ENCODE assay signal across 8 cellular contexts in the genomic region with DNA sequence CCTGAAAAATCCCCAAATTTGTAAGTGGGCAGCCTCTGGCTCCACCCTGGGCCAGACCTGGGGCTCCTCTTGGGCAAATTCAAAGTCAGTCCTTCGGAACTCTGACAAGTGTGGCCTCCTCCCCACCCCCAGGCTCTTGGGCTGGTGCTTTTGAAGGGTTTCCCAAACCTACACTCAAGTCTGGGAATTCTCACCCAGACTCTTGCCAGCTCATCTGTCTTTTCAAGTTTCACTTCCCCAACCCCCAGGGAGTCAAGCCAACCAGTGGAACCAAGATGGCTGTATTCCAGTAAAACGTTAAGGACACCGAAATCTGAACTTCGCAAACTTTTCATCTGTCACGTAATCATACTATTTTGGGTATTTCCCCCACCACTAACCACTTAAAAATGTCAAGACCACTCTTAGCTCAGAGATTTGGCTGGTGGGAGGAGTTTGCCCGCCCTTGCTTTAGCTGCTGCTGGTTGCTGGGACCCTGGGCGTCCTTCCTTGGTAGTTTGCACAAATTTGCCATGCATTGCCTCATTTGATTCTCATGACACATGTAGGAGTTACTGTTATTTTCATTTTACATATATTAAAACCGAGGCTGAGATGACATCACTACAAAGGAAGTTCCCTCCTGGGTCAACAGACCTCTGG. TPM values are rescaled to one million over a fixed set of nuclear protein-coding genes. Genes with fewer than 3 reads are reported as not detected.
DNase-seq lines count a peak whose midpoint lies in the region; ATAC-seq and TF ChIP-seq lines count a peak whose summit lies in the region.

No MANE protein-coding gene starts in this region.

- H3K4me3 ChIP-seq in skeletal muscle satellite cell (ENCODE audit: low read length): no peak overlapping the region
- H3K4me3 ChIP-seq in coronary artery: no peak overlapping the region

- H3K4me1 ChIP-seq in skeletal muscle satellite cell (ENCODE audit: control insufficient read depth, insufficient read depth, low read length): peaks cover 36% of the 10 kb centered on the region

- H3K4me1 Mint-ChIP-seq in T-cell: peaks cover 79 to 94% (median 88%) of the 10 kb centered on the region in 3 donors
- peaks cover 94% of the 10 kb centered on the region for H3K4me1 Mint-ChIP-seq in dendritic cell treated with granulocyte-macrophage colony-stimulating factor and Interleukin-4, amounts not matched to agents 40 ng/mL and 50 ng/mL, for 4 days (ENCODE audit: low read depth)

- H3K27ac ChIP-seq in coronary artery: peak overlapping the region in 1 of 2 donors; percentile 73

- peaks cover 41% of the 10 kb centered on the region for H3K36me3 Mint-ChIP-seq in T-cell
- peaks cover 74% of the 10 kb centered on the region for H3K36me3 Mint-ChIP-seq in dendritic cell treated with granulocyte-macrophage colony-stimulating factor and Interleukin-4, amounts not matched to agents 40 ng/mL and 50 ng/mL, for 4 days (ENCODE audit: low read depth)

- H3K4me3 Mint-ChIP-seq in T-cell: peak overlapping the region; percentile 31 to 99 (median 63)
- peak overlapping the region; percentile 44 for H3K4me3 Mint-ChIP-seq in dendritic cell treated with granulocyte-macrophage colony-stimulating factor and Interleukin-4, amounts not matched to agents 40 ng/mL and 50 ng/mL, for 4 days

- no peak for TF ChIP-seq CTCF in coronary artery (IDR thresholded peaks at IDR 0.05)

- DNase-seq in NK-92 treated with Interleukin-12 subunit alpha and Interleukin-12 subunit beta, amount 100 ng/mL, for 24 hours (lab: John Stamatoyannopoulos, UW): peak; percentile 56
- DNase-seq in NK-92 (lab: John Stamatoyannopoulos, UW; ENCODE audit: unreplicated experiment) (no peak), T-cell (peak in 30 of 34 experiments; percentile 43 to 84 (median 72)), SW 1271 (lab: John Stamatoyannopoulos, UW) (no peak), coronary artery (ENCODE audit: low spot score) (no peak)

- no peaks in the 10 kb centered on the region for H3K27me3 ChIP-seq in skeletal muscle satellite cell (ENCODE audit: control insufficient read depth, insufficient read depth, low read length)

- H3K9me3 Mint-ChIP-seq in T-cell: no peaks in the 10 kb centered on the region
- no peaks in the 10 kb centered on the region for H3K9me3 Mint-ChIP-seq in dendritic cell treated with granulocyte-macrophage colony-stimulating factor and Interleukin-4, amounts not matched to agents 40 ng/mL and 50 ng/mL, for 4 days

- H3K9me3 ChIP-seq in skeletal muscle satellite cell (replicated peaks; ENCODE audit: low read length): no peaks in the 10 kb centered on the region

- CTCF ChIA-PET in T-cell (lab: Charles Lee): interaction anchor here (0.6 to 1.3 kb wide), 4 partner anchors 16 to 82 kb away, joined by 3 to 4 read pairs (median 4); no protein-coding TSS in a partner anchor

- H3K27ac Mint-ChIP-seq in T-cell: peak overlapping the region; percentile 96
- H3K27ac Mint-ChIP-seq in dendritic cell treated with granulocyte-macrophage colony-stimulating factor and Interleukin-4, amounts not matched to agents 40 ng/mL and 50 ng/mL, for 4 days: peak overlapping the region; percentile 90

- intact Hi-C loops in dendritic cell treated with granulocyte-macrophage colony-stimulating factor and Interleukin-4, amounts not matched to agents 40 ng/mL and 50 ng/mL, for 4 days (cut with micrococcal nuclease): loop anchor here (10.0 kb wide), 1 partner anchor 96 kb away; a partner anchor contains a TSS

- POLR2A ChIA-PET in T-cell (lab: Charles Lee): interaction anchor here (0.6 to 0.8 kb wide), 2 partner anchors 19 to 43 kb away, joined by 4 to 8 read pairs; a partner anchor contains a TSS

- ATAC-seq in HG03064 (IDR thresholded peaks at IDR 0.05; ENCODE audit: low read depth, unreplicated experiment) (peak; percentile 36), T-cell (replicated peaks in 1 of 4) (peak in 1 of 4 experiments; percentile 39)

- H3K36me3 ChIP-seq in skeletal muscle satellite cell (ENCODE audit: insufficient read depth, low read length): peaks cover 35% of the 10 kb centered on the region

- H3K9ac ChIP-seq in skeletal muscle satellite cell (ENCODE audit: low read depth, low read length): no peak overlapping the region

- H3K4me2 ChIP-seq in skeletal muscle satellite cell (ENCODE audit: low read length): peak overlapping the region; percentile 5

- no peaks in the 10 kb centered on the region for H3K27me3 Mint-ChIP-seq in T-cell
- no peaks in the 10 kb centered on the region for H3K27me3 Mint-ChIP-seq in dendritic cell treated with granulocyte-macrophage colony-stimulating factor and Interleukin-4, amounts not matched to agents 40 ng/mL and 50 ng/mL, for 4 days

RNA-seq across cellular contexts. Expression of a gene that starts 1.7 kb away (rescaled TPM):
- total RNA-seq in T-cell: 100 to 1,000 TPM; 183 to 272 (median 192) TPM
- under 0.01 and 0.25 TPM in 2 replicates for total RNA-seq in skeletal muscle satellite cell (2012; rRNA removed)

RNA-seq across cellular contexts. Expression of a gene that starts 19.5 kb away (rescaled TPM):
- total RNA-seq in T-cell: 100 to 1,000 TPM in 4 of 5 donors, 10 to 100 TPM in 1; 88.6 to 190 (median 167) TPM
- 49.4 and 59.0 TPM in 2 replicates for total RNA-seq in skeletal muscle satellite cell (2012; rRNA removed)

Comparison
In these comparisons a context has a peak if more than half of its experiments do, and no peak if none do; other contexts are left out.
1. DNase-seq: peak in NK-92 treated with Interleukin-12 subunit alpha and Interleukin-12 subunit beta, amount 100 ng/mL, for 24 hours (single experiment) and T-cell (30 of 34); none in NK-92 (single experiment), SW 1271 (0 of 2) and coronary artery (single experiment).